ENCODE assay signal across 1 cellular context in genomic region chr3:113533534-113533892, GRCh38.
TF ChIP-seq lines count a peak whose summit lies in the region.

No MANE protein-coding gene starts in this region.

TF ChIP-seq in SK-N-SH, 30 proteins besides CTCF, POLR2A, EP300 and RAD21 (continued from another document):
- TF ChIP-seq REST (IDR thresholded peaks at IDR 0.05; ENCODE audit: low read depth, low read length) (no peak), RXRA (IDR thresholded peaks at IDR 0.05; ENCODE audit: borderline replicate concordance, low read depth) (no peak), IRF3 (IDR thresholded peaks at IDR 0.05; ENCODE audit: low read depth, low read length) (no peak), GATA2 (CRISPR knock-in tag; IDR thresholded peaks at IDR 0.05) (no peak), NRF1 (IDR thresholded peaks at IDR 0.05; ENCODE audit: low read depth, low read length) (no peak)
